9 cellular contexts compared by ENCODE assay signal in genomic region chr2:19357383-19358241, GRCh38. TPM values are rescaled to one million over a fixed set of nuclear protein-coding genes. Genes with fewer than 3 reads are reported as not detected.
DNase-seq lines count a peak whose midpoint lies in the region; ATAC-seq, FAIRE-seq and TF ChIP-seq lines count a peak whose summit lies in the region.
"Had no signal": no experiment of that assay in that cellular context is flagged by ENCODE, and none has a peak within 500 bp of the region (broad histone marks: within the 10 kb centered on the region; RNA-seq: fewer than 3 reads in every experiment).

No MANE protein-coding gene starts in this region.

- no peak for TF ChIP-seq RAD21 in A549 (conservative IDR thresholded peaks at IDR 0.05 in 1 of 2, IDR thresholded peaks at IDR 0.05 in 1 of 2)

- no peaks in the 10 kb centered on the region for H3K9me3 ChIP-seq in A549
- no peaks in the 10 kb centered on the region for H3K9me3 ChIP-seq in HUES48 (ENCODE audit: control insufficient read depth, insufficient read depth, low read length)
- H3K9me3 ChIP-seq in colonic mucosa: no peaks in the 10 kb centered on the region
- peaks cover 0 to 5% of the 10 kb centered on the region in 2 donors for H3K9me3 ChIP-seq in lung (ENCODE audit: control insufficient read depth in 2 of 2, insufficient read depth in 1 of 2, low read length in 1 of 2)

- H3K36me3 ChIP-seq in HUES48 (ENCODE audit: control insufficient read depth, insufficient read depth, low read length) (no peaks in the 10 kb centered on the region), colonic mucosa (no peaks in the 10 kb centered on the region), lung (ENCODE audit: control insufficient read depth in 2 of 2, insufficient read depth in 2 of 2, low read length in 2 of 2) (no peaks in the 10 kb centered on the region)

- POLR2A ChIA-PET in A549 (lab: Yijun Ruan, JAX): interaction anchor here (0.5 to 2.4 kb wide), 6 partner anchors 10 to 837 kb away, joined by 3 to 30 read pairs (median 5); no protein-coding TSS in a partner anchor

- H3K4me1 ChIP-seq in A549 (peaks cover 9% of the 10 kb centered on the region), HUES48 (ENCODE audit: control insufficient read depth, insufficient read depth, low read length) (peaks cover 36% of the 10 kb centered on the region), colonic mucosa (no peaks in the 10 kb centered on the region), lung (ENCODE audit: control insufficient read depth in 2 of 2, insufficient read depth in 2 of 2, low read length in 2 of 2) (peaks cover 0 to 14% of the 10 kb centered on the region in 2 donors)

- intact Hi-C loops in colonic mucosa (cut with DNase I): loop anchor here (5.0 to 10.0 kb wide), 2 partner anchors 373 to 505 kb away; no protein-coding TSS in a partner anchor

- TF ChIP-seq EP300 in A549 (IDR thresholded peaks at IDR 0.05): no peak

- TF ChIP-seq POLR2A in A549 (IDR thresholded peaks at IDR 0.05; ENCODE audit: low read length): no peak

- CTCF ChIA-PET in A549 (lab: Yijun Ruan, JAX): interaction anchor here (0.6 to 8.1 kb wide), 12 partner anchors 9 to 967 kb away, joined by 3 to 77 read pairs (median 4); no protein-coding TSS in a partner anchor

- H3K4me2 ChIP-seq in A549: peak overlapping the region; percentile 74

- no peak for TF ChIP-seq CTCF in A549 (IDR thresholded peaks at IDR 0.05)
- no peak for TF ChIP-seq CTCF in colonic mucosa (IDR thresholded peaks at IDR 0.05)
- no peak for TF ChIP-seq CTCF in lung (IDR thresholded peaks at IDR 0.05; ENCODE audit: control extremely low read depth, extremely low read depth)

- H3K4me3 ChIP-seq in A549: peak overlapping the region; percentile 74
- peak overlapping the region; percentile 59 for H3K4me3 ChIP-seq in HUES48 (ENCODE audit: low read depth, low read length)
- H3K4me3 ChIP-seq in colonic mucosa: peak overlapping the region; percentile 52
- peak overlapping the region; percentile 44 for H3K4me3 ChIP-seq in lung
- H3K4me3 ChIP-seq: GM12878 had no signal

- FAIRE-seq in A549 (lab: Jason Lieb, UNC): no peak
- FAIRE-seq: GM12878 had no signal

- H3K27me3 ChIP-seq in HUES48 (ENCODE audit: control insufficient read depth, insufficient read depth, low read length): peaks cover 99% of the 10 kb centered on the region
- H3K27me3 ChIP-seq in colonic mucosa: peaks cover 33% of the 10 kb centered on the region
- peaks cover 3% of the 10 kb centered on the region for H3K27me3 ChIP-seq in lung (ENCODE audit: control insufficient read depth, insufficient read depth)

- 49% methylated on average over 31 of the region's 45 CpGs for whole genome bisulfite sequencing in A549 (ENCODE audit: missing lambda C conversion rate)
- 4 to 5% methylated on average over 45 of the region's 45 CpGs for WGBS in lung, 2 donors

- ATAC-seq in A549 (peak; percentile 46 to 62), lung (ENCODE audit: insufficient read depth, low FRiP score) (no peak), GM19023 (IDR thresholded peaks at IDR 0.05; ENCODE audit: unreplicated experiment) (no peak)
- ATAC-seq: GM12878 had no signal

- DNase-seq in A549 (ENCODE audit: low read depth in 1 of 2, low spot score in 1 of 2): no peak
- no peak for DNase-seq in colonic mucosa
- DNase-seq in lung (ENCODE audit: low spot score): no peak
- DNase-seq in middle frontal gyrus (ENCODE audit: extremely low spot score, low spot score): no peak
- no peak for DNase-seq in caudate nucleus (lab: John Stamatoyannopoulos, UW)
- DNase-seq in NCI-H146 (lab: John Stamatoyannopoulos, UW): no peak

- no peak overlapping the region for H3K9ac ChIP-seq in HUES48 (ENCODE audit: low read depth, low read length)
- H3K9ac ChIP-seq in colonic mucosa (ENCODE audit: low read depth in 2 of 2, low read length in 2 of 2): peak overlapping the region; percentile 66

- H3K27ac ChIP-seq in A549 (peak overlapping the region; percentile 85 to 93), HUES48 (ENCODE audit: low read depth, low read length) (no peak overlapping the region), colonic mucosa (peak overlapping the region; percentile 41), lung (ENCODE audit: low read depth in 1 of 2, low read length in 1 of 2) (peak overlapping the region in 1 of 2 donors; percentile 75), caudate nucleus (ENCODE audit: low read depth, low read length) (no peak overlapping the region)

TF ChIP-seq in A549, 52 proteins besides CTCF, POLR2A, EP300 and RAD21:
- TF ChIP-seq SMC3 (IDR thresholded peaks at IDR 0.05) (0 out of 3 replicates have a peak, but pooled peaks have one; percentile 21), KDM5A (IDR thresholded peaks at IDR 0.05) (no peak), HOXB5 (CRISPR knock-in tag; IDR thresholded peaks at IDR 0.05) (no peak), MAZ (IDR thresholded peaks at IDR 0.05; ENCODE audit: borderline replicate concordance, low read depth, low read length) (no peak), RNF2 (IDR thresholded peaks at IDR 0.05; ENCODE audit: borderline replicate concordance, low read depth) (0 out of 2 replicates have a peak, but pooled peaks have one; percentile 75)

RNA-seq across cellular contexts. Expression of gene OSR1, which starts 0.8 kb away (rescaled TPM):
- polyA plus RNA-seq in A549 (2011; rRNA removed) (1.5 and 1.8 TPM in 2 replicates), A549 (2017; fragmentation: RNase III; extraction: RNeasy Plus Mini Kit Qiagen cat#74134 plus additional on column Dnase treatment) (3.9 to 4.5 TPM (median 4.4 TPM) in 3 replicates), lung (10 to 100 TPM in 1 of 2 donors, 1 to 10 TPM in 1; 8.6 to 23.3 TPM)
- polyA plus RNA-seq in A549 (2012; cell fraction: cytosol; rRNA removed): 3.7 and 4.4 TPM in 2 replicates
- 6.4 and 8.1 TPM in 2 replicates for polyA plus RNA-seq in A549 (2012; cell fraction: nucleus; rRNA removed)
- polyA minus RNA-seq in A549 (2011; rRNA and poly(A)+ RNA removed): 1.6 and 1.7 TPM in 2 replicates
- total RNA-seq in colonic mucosa (1 to 10 TPM; 1.7 to 2.4 TPM), lung (10 to 100 TPM; 21.3 to 36.2 TPM)
- total RNA-seq: GM12878 had no signal
- polyA plus RNA-seq: GM12878 had no signal

Comparison
In these comparisons a context has a peak if more than half of its experiments do, and no peak if none do; other contexts are left out.
1. ATAC-seq: peak in A549 (2 of 2); none in lung (single experiment) and GM19023 (single experiment).
2. H3K27ac ChIP-seq: peak in A549 (2 of 2) and colonic mucosa (single experiment); none in HUES48 (single experiment) and caudate nucleus (single experiment).
3. RNA of gene OSR1, which starts 0.8 kb away (total RNA-seq): 21.3 to 36.2 TPM in lung; 1.7 to 2.4 TPM in colonic mucosa; every median in the first group is over 4 times any median in the second.
4. Peak in every context shown above with its lines, with median percentiles within 50 percentile points of each other: H3K4me3 ChIP-seq.